ENCODE assay signal across 24 cellular contexts in the genomic region with DNA sequence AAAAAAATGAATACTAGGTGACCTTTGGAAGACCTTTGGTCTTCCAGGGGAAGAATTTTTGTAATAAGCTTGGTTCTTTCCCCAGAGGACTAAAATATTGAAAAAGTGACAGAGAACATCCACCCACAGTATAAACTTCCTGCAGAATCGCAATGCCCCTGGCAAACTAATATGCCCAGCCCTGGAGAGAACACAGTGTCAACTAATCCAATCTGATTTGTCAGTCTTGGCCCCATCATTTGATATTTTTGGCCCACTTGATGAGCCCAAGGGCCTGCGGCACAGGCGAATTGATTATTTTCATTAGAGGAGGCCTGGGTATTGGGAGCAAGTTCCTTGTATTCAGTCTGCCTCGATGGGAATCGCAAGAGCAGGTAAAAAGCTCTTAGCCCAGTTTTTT.
"Had no signal": no experiment of that assay in that cellular context is flagged by ENCODE, and none has a peak within 500 bp of the region (broad histone marks: within the 10 kb centered on the region; RNA-seq: fewer than 3 reads in every experiment).

No MANE protein-coding gene starts in this region.

- ATAC-seq: naive thymus-derived CD8-positive, alpha-beta T cell; right lobe of liver; stimulated activated memory B cell treated with anti-CD40 and anti-IgM and Interleukin-4, amounts not matched to agents 10 μg/mL and 1 μg/mL and 100 μg/mL, for 72 hours; stimulated activated naive CD8-positive, alpha-beta T cell treated with anti-CD3 and anti-CD28 coated beads, Interleukin-15, amount 100 ng/mL, for 72 hours had no signal

- H3K36me3 ChIP-seq: right atrium auricular region, right lobe of liver, vagina had no signal

- DNase-seq: hypothalamus; immature natural killer cell; left ventricle myocardium inferior; naive thymus-derived CD8-positive, alpha-beta T cell; nucleus accumbens; right lobe of liver; stimulated activated CD4-positive, alpha-beta T cell treated with anti-CD3 and anti-CD28 coated beads, Interleukin-1b, Interleukin-23, amount 100 ng/mL, for 48 hours; stimulated activated CD4-positive, alpha-beta T cell treated with anti-CD3 and anti-CD28 coated beads, Interleukin-2, amount 100 ng/mL, for 48 hours; stimulated activated CD4-positive, alpha-beta T cell treated with anti-CD3 and anti-CD28 coated beads, Interleukin-4, amount 100 ng/mL, for 4 hours; stimulated activated CD8-positive, alpha-beta memory T cell treated with anti-CD3 and anti-CD28 coated beads, Interleukin-4, amount 100 ng/mL, for 48 hours; stimulated activated naive CD4-positive, alpha-beta T cell treated with Interleukin-2 at 50 U/mL for 16 hours; stimulated activated naive CD8-positive, alpha-beta T cell treated with anti-CD3 and anti-CD28 coated beads, Interleukin-15, amount 100 ng/mL, for 72 hours; substantia nigra; upper lobe of left lung had no signal

- H3K9me3 ChIP-seq: right atrium auricular region, right lobe of liver, upper lobe of left lung, vagina had no signal

- H3K27me3 Mint-ChIP-seq: naive thymus-derived CD8-positive, alpha-beta T cell; stimulated activated naive CD8-positive, alpha-beta T cell treated with anti-CD3 and anti-CD28 coated beads, Interleukin-15, amount 100 ng/mL, for 72 hours had no signal

- H3K27ac Mint-ChIP-seq: immature natural killer cell; memory B cell; nephron; stimulated activated memory B cell treated with anti-CD40 and anti-IgM and Interleukin-4, amounts not matched to agents 10 μg/mL and 1 μg/mL and 100 μg/mL, for 72 hours; stimulated activated naive CD8-positive, alpha-beta T cell treated with anti-CD3 and anti-CD28 coated beads, Interleukin-15, amount 100 ng/mL, for 72 hours had no signal

- H3K9ac ChIP-seq: parathyroid adenoma had no signal

- H3K79me2 ChIP-seq: parathyroid adenoma had no signal

- H3K9me3 Mint-ChIP-seq: memory B cell; naive thymus-derived CD8-positive, alpha-beta T cell; stimulated activated memory B cell treated with anti-CD40 and anti-IgM and Interleukin-4, amounts not matched to agents 10 μg/mL and 1 μg/mL and 100 μg/mL, for 72 hours had no signal

- H3K4me2 ChIP-seq: smooth muscle cell had no signal

- H3K27me3 ChIP-seq: right atrium auricular region, right lobe of liver, tibial nerve, upper lobe of left lung, vagina had no signal

- H3K27ac ChIP-seq: left ventricle myocardium inferior, parathyroid adenoma, right atrium auricular region, right lobe of liver, tibial nerve, upper lobe of left lung, vagina had no signal

- H3K4me1 Mint-ChIP-seq: immature natural killer cell had no signal

- H3K4me1 ChIP-seq: left ventricle myocardium inferior, parathyroid adenoma, right atrium auricular region, right lobe of liver, tibial nerve, upper lobe of left lung, vagina had no signal

- H3K4me3 ChIP-seq: left ventricle myocardium inferior, lung, right atrium auricular region, right lobe of liver, smooth muscle cell, tibial nerve, upper lobe of left lung, vagina had no signal

- H3K4me3 Mint-ChIP-seq: immature natural killer cell; memory B cell; naive thymus-derived CD8-positive, alpha-beta T cell; nephron; neural crest cell; stimulated activated memory B cell treated with anti-CD40 and anti-IgM and Interleukin-4, amounts not matched to agents 10 μg/mL and 1 μg/mL and 100 μg/mL, for 72 hours; stimulated activated naive CD8-positive, alpha-beta T cell treated with anti-CD3 and anti-CD28 coated beads, Interleukin-15, amount 100 ng/mL, for 72 hours had no signal
